In the genomic region with DNA sequence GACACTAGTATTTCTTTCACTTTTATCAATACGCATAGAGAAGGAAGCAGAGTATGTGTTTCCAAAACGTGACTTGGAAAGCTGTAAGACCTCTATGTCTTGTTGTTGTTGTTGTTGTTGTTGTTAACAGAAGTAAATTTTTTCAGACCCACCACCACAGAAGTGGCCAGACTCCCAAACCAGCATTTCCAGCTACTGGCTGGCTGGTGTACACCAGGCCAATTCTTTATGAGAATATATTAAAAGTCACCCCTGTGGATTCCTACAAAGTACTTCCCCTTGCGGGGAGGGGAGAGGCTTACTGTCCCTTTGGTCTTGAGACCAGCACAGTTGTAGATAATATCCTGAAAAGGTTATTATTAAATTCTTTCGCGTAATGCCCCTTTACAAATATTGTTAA, we compare ENCODE assay signal across 8 cellular contexts. TPM values are rescaled to one million over a fixed set of nuclear protein-coding genes. Genes with fewer than 3 reads are reported as not detected.
DNase-seq lines count a peak whose midpoint lies in the region; ATAC-seq and TF ChIP-seq lines count a peak whose summit lies in the region.

No MANE protein-coding gene starts in this region.

- no peak for ATAC-seq in natural killer cell
- no peak for ATAC-seq in GM21390 (IDR thresholded peaks at IDR 0.05; ENCODE audit: unreplicated experiment)
- no peak for ATAC-seq in HG02840 (IDR thresholded peaks at IDR 0.05; ENCODE audit: low FRiP score, unreplicated experiment)

- H3K36me3 ChIP-seq in Karpas-422 (ENCODE audit: insufficient read depth, low read length) = no peaks in the 10 kb centered on the region
- H3K36me3 ChIP-seq in brain microvascular endothelial cell (replicated peaks) = no peaks in the 10 kb centered on the region

- H3K79me2 ChIP-seq in Karpas-422 (ENCODE audit: low read length) = peaks cover 26% of the 10 kb centered on the region

- H3K4me2 ChIP-seq in Karpas-422 (ENCODE audit: low read depth, low read length, poor library complexity, severe bottlenecking) = peak overlapping the region; percentile 93

- peak overlapping the region; percentile 92 to 98 (median 97) for H3K27ac Mint-ChIP-seq in CD14-positive monocyte
- H3K27ac Mint-ChIP-seq in natural killer cell = peak overlapping the region; percentile 90 to 94

- H3K27ac ChIP-seq in Karpas-422 (ENCODE audit: low read length) = peak overlapping the region; percentile 77
- peak overlapping the region; percentile 72 for H3K27ac ChIP-seq in brain microvascular endothelial cell

- DNase-seq in CD14-positive monocyte (ENCODE audit: low spot score) (no peak), Karpas-422 (peak; percentile 72), brain microvascular endothelial cell (no peak), natural killer cell (no peak), midbrain (lab: John Stamatoyannopoulos, UW) (no peak), NCI-H128 (lab: John Stamatoyannopoulos, UW; ENCODE audit: unreplicated experiment) (no peak)

- H3K4me3 Mint-ChIP-seq in CD14-positive monocyte (peak overlapping the region; percentile 91 to 95), natural killer cell (peak overlapping the region; percentile 98)

- H3K27me3 Mint-ChIP-seq in CD14-positive monocyte (ENCODE audit: low read depth in 3 of 3) (peaks cover 0 to 2% (median 0%) of the 10 kb centered on the region in 3 donors), natural killer cell (ENCODE audit: low read depth in 2 of 2) (peaks cover 6 to 8% of the 10 kb centered on the region in 2 donors)

- H3K4me1 Mint-ChIP-seq in CD14-positive monocyte (peaks cover 23% of the 10 kb centered on the region), natural killer cell (peaks cover 27 to 47% of the 10 kb centered on the region in 2 donors)

- intact Hi-C loops in CD14-positive monocyte (cut with micrococcal nuclease) = loop anchor here (5.0 to 10.0 kb wide), 5 partner anchors 190 to 580 kb away; no protein-coding TSS in a partner anchor
- intact Hi-C loops in natural killer cell (cut with micrococcal nuclease) = loop anchor here (10.0 kb wide), 1 partner anchor 1520 kb away; no protein-coding TSS in a partner anchor

- peaks cover 55% of the 10 kb centered on the region for H3K4me1 ChIP-seq in Karpas-422 (ENCODE audit: low read length)

- H3K9me2 ChIP-seq in Karpas-422 (replicated peaks; ENCODE audit: insufficient read depth, low read length) = no peaks in the 10 kb centered on the region

- H3K9ac ChIP-seq in Karpas-422 (ENCODE audit: low read length) = peak overlapping the region; percentile 98

- H3K4me3 ChIP-seq in Karpas-422 (ENCODE audit: low read length) (peak overlapping the region; percentile 62), brain microvascular endothelial cell (ENCODE audit: low read depth, low read length) (peak overlapping the region; percentile 95)

- no peak overlapping the region for H2AFZ ChIP-seq in Karpas-422 (ENCODE audit: low read length)

- in situ Hi-C loops in brain microvascular endothelial cell (cut with HindIII; ENCODE audit: low pct_ligation_motif_present, low sequenced_read_pairs) = no loop called here

- no peaks in the 10 kb centered on the region for H3K9me3 ChIP-seq in Karpas-422 (ENCODE audit: low read length)

- H4K20me1 ChIP-seq in Karpas-422 (ENCODE audit: insufficient read depth, low read depth, low read length) = no peaks in the 10 kb centered on the region

- H3K27me3 ChIP-seq in Karpas-422 (ENCODE audit: low read length) = no peaks in the 10 kb centered on the region
- H3K27me3 ChIP-seq in brain microvascular endothelial cell (replicated peaks) = no peaks in the 10 kb centered on the region

- H3K9me3 Mint-ChIP-seq in CD14-positive monocyte (peaks cover 0 to 3% (median 0%) of the 10 kb centered on the region in 7 donors), natural killer cell (no peaks in the 10 kb centered on the region)

- no peak for TF ChIP-seq CTCF in CD14-positive monocyte (IDR thresholded peaks at IDR 0.05)
- no peak for TF ChIP-seq CTCF in brain microvascular endothelial cell (IDR thresholded peaks at IDR 0.05; ENCODE audit: low read depth, low read length, missing control alignments)
- no peak for TF ChIP-seq CTCF in natural killer cell (IDR thresholded peaks at IDR 0.05)

- H3K36me3 Mint-ChIP-seq in CD14-positive monocyte (peaks cover 2 to 10% of the 10 kb centered on the region in 2 donors), natural killer cell (no peaks in the 10 kb centered on the region)

RNA-seq across cellular contexts. Expression of gene FOXP1, which starts 1.6 kb away (rescaled TPM):
- polyA plus RNA-seq in CD14-positive monocyte = 10 to 100 TPM; 27.8 to 42.6 TPM
- total RNA-seq in Karpas-422 (2014; rRNA removed; shearing (Covaris generic); ENCODE audit: low replicate concordance) = 202 and 334 TPM in 2 replicates
- total RNA-seq in natural killer cell = 100 to 1,000 TPM; 166 to 185 (median 166) TPM
